Comparison of ENCODE assay signal across 9 cellular contexts in genomic region chr7:17646181-17646956, GRCh38.
DNase-seq lines count a peak whose midpoint lies in the region; ATAC-seq, FAIRE-seq and TF ChIP-seq lines count a peak whose summit lies in the region.
"Had no signal": no experiment of that assay in that cellular context is flagged by ENCODE, and none has a peak within 500 bp of the region (broad histone marks: within the 10 kb centered on the region; RNA-seq: fewer than 3 reads in every experiment).

No MANE protein-coding gene starts in this region.

- H4K20me1 ChIP-seq in Loucy (ENCODE audit: insufficient read depth, low read length, poor library complexity, severe bottlenecking): no peaks in the 10 kb centered on the region

- H3K9me3 ChIP-seq in Loucy (ENCODE audit: insufficient read depth, low read depth, low read length): no peaks in the 10 kb centered on the region; the same call in 1 of the 2 replicates
- H3K9me3 ChIP-seq: neutrophil had no signal

- no peaks in the 10 kb centered on the region for H3K27me3 ChIP-seq in Loucy (ENCODE audit: insufficient read depth, low read length, poor library complexity, severe bottlenecking)
- H3K27me3 ChIP-seq: neutrophil had no signal

- TF ChIP-seq CTCF in D721Med (IDR thresholded peaks at IDR 0.05; ENCODE audit: insufficient read depth, missing control alignments): peak; percentile 24
- TF ChIP-seq CTCF in Loucy (conservative IDR thresholded peaks at IDR 0.05; ENCODE audit: low read length): peak; percentile 68
- TF ChIP-seq CTCF in chondrocyte (IDR thresholded peaks at IDR 0.05): peak; percentile 89

- no peak for FAIRE-seq in D721Med (lab: Jason Lieb, UNC)

- no peaks in the 10 kb centered on the region for H3K9me2 ChIP-seq in Loucy (replicated peaks; ENCODE audit: low read depth, low read length)

- ATAC-seq in stimulated activated naive CD8-positive, alpha-beta T cell treated with anti-CD3 and anti-CD28 coated beads, Interleukin-15, Interleukin-2, amounts not matched to agents 100 U/mL and 50 U/mL, for 24 hours: no peak
- no peak for ATAC-seq in GM18511 (IDR thresholded peaks at IDR 0.05; ENCODE audit: unreplicated experiment)

- H3K4me1 Mint-ChIP-seq in chondrocyte (ENCODE audit: low read depth): peaks cover 34% of the 10 kb centered on the region

- no peaks in the 10 kb centered on the region for H3K4me1 ChIP-seq in Loucy (ENCODE audit: insufficient read depth, low read length, poor library complexity, severe bottlenecking)

- no peak for DNase-seq in D721Med (ENCODE audit: insufficient read length, low spot score)
- no peak for DNase-seq in chondrocyte (ENCODE audit: low spot score)
- DNase-seq in lung microvascular endothelial cell (ENCODE audit: low read depth in 2 of 2): peak; percentile 33 to 57
- no peak for DNase-seq in SHP77 (lab: John Stamatoyannopoulos, UW)
- DNase-seq in stimulated activated naive CD8-positive, alpha-beta T cell treated with anti-CD3 and anti-CD28 coated beads, Interleukin-15, Interleukin-2, amounts not matched to agents 100 U/mL and 50 U/mL, for 24 hours: no peak
- no peak for DNase-seq in activated T-cell treated with anti-CD3 and anti-CD28 coated beads, Interleukin-2, amount 50 U/mL, for 48 hours

- H3K4me2 ChIP-seq in Loucy (ENCODE audit: low read depth, low read length, poor library complexity, severe bottlenecking): no peak overlapping the region

- no peaks in the 10 kb centered on the region for H3F3A ChIP-seq in Loucy (ENCODE audit: low read depth)

- no peak overlapping the region for H3K9ac ChIP-seq in Loucy (ENCODE audit: low read depth, low read length, poor library complexity, severe bottlenecking)

- H3K79me2 ChIP-seq in Loucy (ENCODE audit: insufficient read depth, low read length): no peaks in the 10 kb centered on the region

- H3K36me3 ChIP-seq in Loucy (ENCODE audit: insufficient read depth, low read length): no peaks in the 10 kb centered on the region
- H3K36me3 ChIP-seq: neutrophil had no signal

- no peak overlapping the region for H2AFZ ChIP-seq in Loucy (ENCODE audit: low read length)

- no peaks in the 10 kb centered on the region for H3K27me3 Mint-ChIP-seq in chondrocyte (ENCODE audit: low read depth)

- no peak overlapping the region for H3K4me3 ChIP-seq in Loucy (ENCODE audit: low read length, poor library complexity, severe bottlenecking)

- no peak overlapping the region for H3K27ac Mint-ChIP-seq in chondrocyte (ENCODE audit: unreplicated experiment)

- no peaks in the 10 kb centered on the region for H3K36me3 Mint-ChIP-seq in chondrocyte (ENCODE audit: low read depth)

- no peak overlapping the region for H3K4me3 Mint-ChIP-seq in chondrocyte (ENCODE audit: unreplicated experiment)

- peaks cover 12% of the 10 kb centered on the region for H3K9me3 Mint-ChIP-seq in chondrocyte (ENCODE audit: low read depth)

Comparison
In these comparisons a context has a peak if more than half of its experiments do, and no peak if none do; other contexts are left out.
1. DNase-seq: peak in lung microvascular endothelial cell (2 of 2); none in D721Med (single experiment), chondrocyte (single experiment), SHP77 (0 of 2), stimulated activated naive CD8-positive, alpha-beta T cell treated with anti-CD3 and anti-CD28 coated beads, Interleukin-15, Interleukin-2, amounts not matched to agents 100 U/mL and 50 U/mL, for 24 hours (single experiment) and activated T-cell treated with anti-CD3 and anti-CD28 coated beads, Interleukin-2, amount 50 U/mL, for 48 hours (0 of 2).
2. CTCF ChIP-seq: peak in every context shown above with its lines; median percentile 89 in chondrocyte; 68 in Loucy; 24 in D721Med.